7 cellular contexts compared by ENCODE assay signal in genomic region chr15:31487811-31488436, GRCh38.
DNase-seq lines count a peak whose midpoint lies in the region; ATAC-seq and TF ChIP-seq lines count a peak whose summit lies in the region.

No MANE protein-coding gene starts in this region.

- CTCF ChIA-PET in HCT116 (lab: Charles Lee): interaction anchor here (0.6 to 3.5 kb wide), 32 partner anchors 9 to 826 kb away, joined by 3 to 35 read pairs (median 5); partner anchors contain the start of gene KLF13
- CTCF ChIA-PET in activated CD4-positive, alpha-beta memory T cell treated with anti-CD3 and anti-CD28 coated beads for 36 hours (lab: Charles Lee): interaction anchor here (0.6 to 6.1 kb wide), 45 partner anchors 8 to 585 kb away, joined by 3 to 312 read pairs (median 6); partner anchors contain the start of gene KLF13

- DNase-seq in HCT116 (ENCODE audit: low read depth, low spot score) (no peak), lung (ENCODE audit: low spot score) (peak; percentile 25), KG1 (lab: John Stamatoyannopoulos, UW) (no peak)
- DNase-seq in activated CD4-positive, alpha-beta memory T cell treated with anti-CD3 and anti-CD28 coated beads for 36 hours: peak; percentile 73
- no peak for DNase-seq in effector CD8-positive, alpha-beta T cell (lab: John Stamatoyannopoulos, UW)

- TF ChIP-seq CTCF in GM12872 (IDR thresholded peaks at IDR 0.05; ENCODE audit: insufficient read depth, low read depth, low read length) (peak; percentile 49; the same call in 2 of the 3 replicates), HCT116 (IDR thresholded peaks at IDR 0.05 in 2 of 3, conservative IDR thresholded peaks at IDR 0.05 in 1 of 3; ENCODE audit: borderline replicate concordance in 1 of 3, insufficient read depth in 1 of 3, low read depth in 2 of 3, low read length in 2 of 3) (no peak), lung (IDR thresholded peaks at IDR 0.05; ENCODE audit: control extremely low read depth, extremely low read depth) (no peak)

- H3K4me1 Mint-ChIP-seq in activated CD4-positive, alpha-beta memory T cell treated with anti-CD3 and anti-CD28 coated beads for 36 hours (ENCODE audit: low read depth): peaks cover 57% of the 10 kb centered on the region

- H3K9me2 ChIP-seq in HCT116 (ENCODE audit: insufficient read depth): no peaks in the 10 kb centered on the region

- peak; percentile 25; the same call in 1 of the 2 replicates for TF ChIP-seq RAD21 in HCT116 (IDR thresholded peaks at IDR 0.05; ENCODE audit: low read depth)

- H3K9me3 ChIP-seq in HCT116 (ENCODE audit: control insufficient read depth in 1 of 2, insufficient read depth in 1 of 2, low read depth in 1 of 2, low read length in 2 of 2) (no peaks in the 10 kb centered on the region), lung (ENCODE audit: control insufficient read depth in 2 of 2, insufficient read depth in 1 of 2, low read length in 1 of 2) (peaks cover 0 to 7% of the 10 kb centered on the region in 2 donors)

- 0 out of 2 replicates have a peak, but pooled peaks have one; percentile 23 for ATAC-seq in HCT116
- ATAC-seq in lung (ENCODE audit: insufficient read depth, low FRiP score): peak; percentile 4
- no peak for ATAC-seq in GM21576 (IDR thresholded peaks at IDR 0.05; ENCODE audit: unreplicated experiment)

- intact Hi-C loops in HCT116 (cut with micrococcal nuclease): loop anchor here (1.0 to 10.0 kb wide), 7 partner anchors 49 to 823 kb away; partner anchors contain the start of gene KLF13
- intact Hi-C loops in activated CD4-positive, alpha-beta memory T cell treated with anti-CD3 and anti-CD28 coated beads for 36 hours (cut with micrococcal nuclease): loop anchor here (1.0 to 10.0 kb wide), 13 partner anchors 14 to 583 kb away; partner anchors contain the start of genes FAN1, KLF13 and MTMR10

- 58 to 64% methylated on average over 6 of the region's 6 CpGs for WGBS in lung, 2 donors

- no peak overlapping the region for H3K9ac ChIP-seq in HCT116 (ENCODE audit: low read length)

- RAD21 ChIA-PET in HCT116 (lab: Charles Lee; ENCODE audit: low non-redundant PET in 1 of 2, low total read pairs in 2 of 2, uncharacterized antibody in 2 of 2, unreplicated experiment in 2 of 2): interaction anchor here (0.6 to 1.8 kb wide), 9 partner anchors 46 to 288 kb away, joined by 3 to 7 read pairs (median 4); no protein-coding TSS in a partner anchor

- H3K4me3 Mint-ChIP-seq in activated CD4-positive, alpha-beta memory T cell treated with anti-CD3 and anti-CD28 coated beads for 36 hours: no peak overlapping the region

- H3K27me3 Mint-ChIP-seq in activated CD4-positive, alpha-beta memory T cell treated with anti-CD3 and anti-CD28 coated beads for 36 hours: peaks cover 4% of the 10 kb centered on the region

- POLR2A ChIA-PET in HCT116 (lab: Charles Lee): no interaction called here
- POLR2A ChIA-PET in activated CD4-positive, alpha-beta memory T cell treated with anti-CD3 and anti-CD28 coated beads for 36 hours (lab: Charles Lee): interaction anchor here (1.0 to 2.3 kb wide), 9 partner anchors 22 to 273 kb away, joined by 3 to 14 read pairs (median 5); no protein-coding TSS in a partner anchor

- peak overlapping the region; percentile 68 for H3K4me2 ChIP-seq in HCT116 (ENCODE audit: low read length)

- no peaks in the 10 kb centered on the region for H3K36me3 ChIP-seq in HCT116 (ENCODE audit: control insufficient read depth in 1 of 2, insufficient read depth in 2 of 2, low read length in 2 of 2)
- no peaks in the 10 kb centered on the region for H3K36me3 ChIP-seq in lung (ENCODE audit: control insufficient read depth in 2 of 2, insufficient read depth in 2 of 2, low read length in 2 of 2)

- peaks cover 13% of the 10 kb centered on the region for H3K9me3 Mint-ChIP-seq in activated CD4-positive, alpha-beta memory T cell treated with anti-CD3 and anti-CD28 coated beads for 36 hours

- no TSS peak for BruUV-seq in HCT116 (replicated peaks; lab: Mats Ljungman, UMichigan)

- peak overlapping the region; percentile 47; the same call in 1 of the 2 replicates for H3K27ac ChIP-seq in HCT116 (ENCODE audit: low read depth, low read length)
- H3K27ac ChIP-seq in lung (ENCODE audit: low read depth in 1 of 2, low read length in 1 of 2): peak overlapping the region in 1 of 2 donors; percentile 12

- H3K4me3 ChIP-seq in HCT116 (replicated peaks in 1 of 2; ENCODE audit: low read depth in 1 of 2, low read length in 2 of 2) (no peak overlapping the region), lung (no peak overlapping the region)

- no peak for TF ChIP-seq POLR2A in HCT116 (IDR thresholded peaks at IDR 0.05; ENCODE audit: borderline replicate concordance, extremely low read depth, insufficient read depth, insufficient read length)

- peak overlapping the region; percentile 65 for H3K27ac Mint-ChIP-seq in activated CD4-positive, alpha-beta memory T cell treated with anti-CD3 and anti-CD28 coated beads for 36 hours

- peak overlapping the region; percentile 71 for H2AFZ ChIP-seq in HCT116 (ENCODE audit: low read depth, low read length, poor library complexity, severe bottlenecking)

- H3K27me3 ChIP-seq in HCT116 (ENCODE audit: insufficient read depth, low read length): no peaks in the 10 kb centered on the region
- H3K27me3 ChIP-seq in lung (ENCODE audit: control insufficient read depth, insufficient read depth): no peaks in the 10 kb centered on the region

- H3K79me2 ChIP-seq in HCT116 (ENCODE audit: insufficient read depth, low read length): no peaks in the 10 kb centered on the region

- H4K20me1 ChIP-seq in HCT116 (ENCODE audit: insufficient read depth): no peaks in the 10 kb centered on the region

- H3K4me1 ChIP-seq in HCT116 (ENCODE audit: control insufficient read depth in 1 of 2, insufficient read depth in 2 of 2, low read length in 2 of 2): peaks cover 19 to 21% of the 10 kb centered on the region in 2 experiments
- H3K4me1 ChIP-seq in lung (ENCODE audit: control insufficient read depth in 2 of 2, insufficient read depth in 2 of 2, low read length in 2 of 2): peaks cover 0 to 14% of the 10 kb centered on the region in 2 donors

- H3K36me3 Mint-ChIP-seq in activated CD4-positive, alpha-beta memory T cell treated with anti-CD3 and anti-CD28 coated beads for 36 hours: peaks cover 18% of the 10 kb centered on the region

TF ChIP-seq in HCT116, 20 proteins besides CTCF, POLR2A, EP300 and RAD21 (continues in another document):
- TF ChIP-seq MAX (IDR thresholded peaks at IDR 0.05): no peak
- no peak for TF ChIP-seq TCF7L2 (IDR thresholded peaks at IDR 0.05; ENCODE audit: borderline replicate concordance, extremely low read depth, insufficient read depth, insufficient read length)
- TF ChIP-seq SIN3A (IDR thresholded peaks at IDR 0.05; ENCODE audit: low read depth): no peak
- TF ChIP-seq EZH2phosphoT487 (IDR thresholded peaks at IDR 0.05; ENCODE audit: borderline replicate concordance): no peak
- TF ChIP-seq POLR2AphosphoS5 (IDR thresholded peaks at IDR 0.05; ENCODE audit: low read depth, low read length): no peak
- TF ChIP-seq FOSL1 (IDR thresholded peaks at IDR 0.05; ENCODE audit: low read depth): no peak
- no peak for TF ChIP-seq REST (IDR thresholded peaks at IDR 0.05; ENCODE audit: low read depth)
- no peak for TF ChIP-seq ELF1 (IDR thresholded peaks at IDR 0.05; ENCODE audit: borderline replicate concordance, low read depth)
- TF ChIP-seq EGR1 (IDR thresholded peaks at IDR 0.05; ENCODE audit: low read depth): no peak
- no peak for TF ChIP-seq ZFX (IDR thresholded peaks at IDR 0.05)
- TF ChIP-seq YY1 (IDR thresholded peaks at IDR 0.05; ENCODE audit: extremely low read depth, insufficient replicate concordance, low read depth, low read length): no peak
- TF ChIP-seq EZH2 (IDR thresholded peaks at IDR 0.05): no peak
- TF ChIP-seq SP1 (IDR thresholded peaks at IDR 0.05; ENCODE audit: low read depth): no peak

Comparison
In these comparisons a context has a peak if more than half of its experiments do, and no peak if none do; other contexts are left out.
1. DNase-seq: peak in activated CD4-positive, alpha-beta memory T cell treated with anti-CD3 and anti-CD28 coated beads for 36 hours (single experiment) and lung (single experiment); none in HCT116 (single experiment), effector CD8-positive, alpha-beta T cell (single experiment) and KG1 (single experiment).